Comparison of ENCODE assay signal across 31 cellular contexts in the genomic region with DNA sequence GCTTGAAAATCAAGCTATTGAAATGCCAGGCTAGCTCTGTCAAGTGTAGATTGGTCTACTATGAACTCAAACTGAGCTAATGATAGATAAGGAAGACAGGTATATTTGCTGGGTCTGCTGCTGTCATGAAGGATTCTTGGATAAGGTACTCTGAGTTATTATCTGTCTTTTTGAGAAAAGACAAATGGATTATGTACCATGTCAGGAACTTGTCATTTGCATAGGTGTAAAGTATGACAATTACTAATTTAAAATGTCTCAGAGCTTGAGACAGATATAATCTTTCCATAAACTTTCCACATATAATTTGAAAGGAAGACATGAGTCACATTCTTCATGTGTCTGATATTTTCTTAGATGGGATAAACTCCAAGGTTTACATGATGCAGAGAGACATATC.
"Had no signal": no experiment of that assay in that cellular context is flagged by ENCODE, and none has a peak within 500 bp of the region (broad histone marks: within the 10 kb centered on the region; RNA-seq: fewer than 3 reads in every experiment).

No MANE protein-coding gene starts in this region.

- H3K9me3 ChIP-seq: adrenal gland, ascending aorta, body of pancreas, breast epithelium had no signal

- H3K4me3 ChIP-seq: adrenal gland, ascending aorta, body of pancreas, breast epithelium, cardiac muscle cell had no signal

- H3K27me3 ChIP-seq: adrenal gland, ascending aorta, body of pancreas, brain microvascular endothelial cell, breast epithelium, cardiac muscle cell had no signal

- H3K4me1 ChIP-seq: adrenal gland, ascending aorta, breast epithelium had no signal

- H3K36me3 ChIP-seq: adrenal gland, ascending aorta, brain microvascular endothelial cell, breast epithelium, cardiac muscle cell had no signal

- DNase-seq: activated effector memory CD4-positive, alpha-beta T cell treated with anti-CD3 and anti-CD28 coated beads, Interleukin-2, amount 50 U/mL, for 16 hours; activated effector memory CD4-positive, alpha-beta T cell treated with Interleukin-2 at 50 U/mL for 16 hours; activated gamma-delta T cell; activated gamma-delta T cell treated with Interleukin-2 at 50 U/mL for 16 hours; activated naive CD4-positive, alpha-beta T cell; activated naive CD4-positive, alpha-beta T cell treated with anti-CD3 and anti-CD28 coated beads for 36 hours; activated naive CD4-positive, alpha-beta T cell treated with anti-CD3 and anti-CD28 coated beads, Interleukin-2, amount 10 ng/mL, durations not matched to agents 7 days and 5 days; activated naive CD4-positive, alpha-beta T cell treated with anti-CD3 and anti-CD28 coated beads, Interleukin-2, amount 50 U/mL, for 16 hours; activated naive CD4-positive, alpha-beta T cell treated with Interleukin-2 at 50 U/mL for 16 hours; activated naive CD8-positive, alpha-beta T cell treated with anti-CD3 and anti-CD28 coated beads for 36 hours; activated naive CD8-positive, alpha-beta T cell treated with anti-CD3 and anti-CD28 coated beads, Interleukin-2, amount 10 ng/mL, durations not matched to agents 7 days and 5 days; activated naive CD8-positive, alpha-beta T cell treated with anti-CD3 and anti-CD28 coated beads, Interleukin-2, amount 50 U/mL, for 24 hours; activated T-cell treated with anti-CD3 and anti-CD28 coated beads, Interleukin-2, amount 50 U/mL, for 1 hour; activated T-cell treated with anti-CD3 and anti-CD28 coated beads, Interleukin-2, amount 50 U/mL, for 24 hours; activated T-cell treated with anti-CD3 and anti-CD28 coated beads, Interleukin-2, amount 50 U/mL, for 4 hours; activated T-cell treated with anti-CD3 and anti-CD28 coated beads, Interleukin-2, amount 50 U/mL, for 48 hours; activated T-cell treated with anti-CD3 and anti-CD28 coated beads, Interleukin-2, amount 50 U/mL, for 72 hours; adrenal gland; amniotic stem cell; amygdala; anterior cingulate cortex; aorta; body of pancreas; brain microvascular endothelial cell; central memory CD4-positive, alpha-beta T cell; cerebellar nuclear complex had no signal

- H3K27ac ChIP-seq: adrenal gland, ascending aorta, body of pancreas, brain microvascular endothelial cell, breast epithelium, cardiac muscle cell had no signal

- FAIRE-seq: astrocyte, bronchial epithelial cell had no signal
